29 cellular contexts compared by ENCODE assay signal in the genomic region with DNA sequence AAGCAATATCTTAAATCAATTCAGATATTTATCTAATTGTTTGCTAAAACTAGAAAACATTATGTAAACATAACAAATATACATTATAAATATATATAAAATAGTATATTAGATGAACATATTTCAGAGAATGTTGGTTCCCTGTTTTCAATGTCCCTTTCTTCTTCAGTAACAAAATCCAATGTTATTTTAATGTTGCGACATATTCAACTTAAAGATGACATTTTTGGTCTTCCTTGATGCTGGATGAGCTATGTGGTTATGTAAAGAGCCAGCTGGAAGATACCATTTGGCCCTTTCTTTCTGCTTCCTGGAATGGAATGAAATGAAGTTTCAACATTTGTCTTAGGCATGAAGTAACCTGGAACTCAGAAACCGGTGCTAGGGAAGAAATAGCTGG.
"Had no signal": no experiment of that assay in that cellular context is flagged by ENCODE, and none has a peak within 500 bp of the region (broad histone marks: within the 10 kb centered on the region; RNA-seq: fewer than 3 reads in every experiment).

No MANE protein-coding gene starts in this region.

- H3K4me2 ChIP-seq: neural progenitor cell, smooth muscle cell had no signal

- DNase-seq: naive thymus-derived CD8-positive, alpha-beta T cell; occipital lobe; ovary; psoas muscle; right cardiac atrium; spleen; stimulated activated CD4-positive, alpha-beta T cell treated with anti-CD3 and anti-CD28 coated beads, Interleukin-12 subunit alpha, Interleukin-12 subunit beta, amount 100 ng/mL, for 4 hours; stimulated activated CD4-positive, alpha-beta T cell treated with anti-CD3 and anti-CD28 coated beads, Interleukin-1b, Interleukin-23, amount 100 ng/mL, for 48 hours; stimulated activated CD4-positive, alpha-beta T cell treated with anti-CD3 and anti-CD28 coated beads, Interleukin-4, amount 100 ng/mL, for 1 hour; stimulated activated CD4-positive, alpha-beta T cell treated with anti-CD3 and anti-CD28 coated beads, Interleukin-4, amount 100 ng/mL, for 4 hours; stimulated activated CD8-positive, alpha-beta memory T cell treated with anti-CD3 and anti-CD28 coated beads, Interleukin-4, amount 100 ng/mL, for 48 hours; stimulated activated naive CD4-positive, alpha-beta T cell treated with Interleukin-2 at 50 U/mL for 16 hours; stomach; thyroid gland; trophoblast cell; upper lobe of left lung had no signal

- H3K4me1 Mint-ChIP-seq: naive thymus-derived CD8-positive, alpha-beta T cell; stimulated activated memory B cell treated with anti-CD40 and anti-IgM and Interleukin-4, amounts not matched to agents 10 μg/mL and 1 μg/mL and 100 μg/mL, for 72 hours had no signal

- H3K4me3 Mint-ChIP-seq: naive thymus-derived CD8-positive, alpha-beta T cell; natural killer cell treated with Interleukin-12 subunit alpha and Interleukin-12 subunit beta and Interleukin-15 and Interleukin-18, amount 100 ng/mL, for 72 hours; neural progenitor cell; stimulated activated memory B cell treated with anti-CD40 and anti-IgM and Interleukin-4, amounts not matched to agents 10 μg/mL and 1 μg/mL and 100 μg/mL, for 72 hours; stimulated activated naive CD8-positive, alpha-beta T cell treated with anti-CD3 and anti-CD28 coated beads, Interleukin-15, Interleukin-2, amounts not matched to agents 100 ng/mL and 50 ng/mL, for 24 hours had no signal

- H3K27ac Mint-ChIP-seq: naive thymus-derived CD8-positive, alpha-beta T cell; natural killer cell treated with Interleukin-12 subunit alpha and Interleukin-12 subunit beta and Interleukin-15 and Interleukin-18, amount 100 ng/mL, for 72 hours; neural progenitor cell; progenitor cell of endocrine pancreas; stimulated activated memory B cell treated with anti-CD40 and anti-IgM and Interleukin-4, amounts not matched to agents 10 μg/mL and 1 μg/mL and 100 μg/mL, for 72 hours; stimulated activated naive CD8-positive, alpha-beta T cell treated with anti-CD3 and anti-CD28 coated beads, Interleukin-15, Interleukin-2, amounts not matched to agents 100 ng/mL and 50 ng/mL, for 24 hours had no signal

- H3K4me1 ChIP-seq: parathyroid adenoma, psoas muscle, spleen, stomach, thyroid gland, tibial nerve, upper lobe of left lung, vagina had no signal

- H3K9ac ChIP-seq: neural progenitor cell, parathyroid adenoma had no signal

- ATAC-seq: naive thymus-derived CD8-positive, alpha-beta T cell; natural killer cell treated with Interleukin-12 subunit alpha and Interleukin-12 subunit beta and Interleukin-15 and Interleukin-18, amount 100 ng/mL, for 72 hours; psoas muscle; right cardiac atrium; sciatic nerve; stimulated activated memory B cell treated with anti-CD40 and anti-IgM and Interleukin-4, amounts not matched to agents 10 μg/mL and 1 μg/mL and 100 μg/mL, for 72 hours had no signal

- FAIRE-seq: urothelium cell line had no signal

- H3K27me3 ChIP-seq: neural progenitor cell, ovary, spleen, stomach, thyroid gland, tibial nerve, upper lobe of left lung, vagina had no signal

- H3K36me3 Mint-ChIP-seq: naive thymus-derived CD8-positive, alpha-beta T cell; natural killer cell treated with Interleukin-12 subunit alpha and Interleukin-12 subunit beta and Interleukin-15 and Interleukin-18, amount 100 ng/mL, for 72 hours; neural progenitor cell; stimulated activated memory B cell treated with anti-CD40 and anti-IgM and Interleukin-4, amounts not matched to agents 10 μg/mL and 1 μg/mL and 100 μg/mL, for 72 hours had no signal

- H2AFZ ChIP-seq: neural progenitor cell, parathyroid adenoma had no signal

- H3K27ac ChIP-seq: neural progenitor cell, ovary, parathyroid adenoma, psoas muscle, skin epidermis, spleen, stomach, thoracic aorta, thyroid gland, tibial nerve, upper lobe of left lung, vagina had no signal

- H3K4me3 ChIP-seq: neural progenitor cell, ovary, psoas muscle, skin epidermis, smooth muscle cell, spleen, stomach, thoracic aorta, thyroid gland, tibial nerve, upper lobe of left lung, vagina had no signal

- H3K36me3 ChIP-seq: neural progenitor cell, ovary, spleen, stomach, thoracic aorta, thyroid gland, tibial nerve, upper lobe of left lung, vagina had no signal

- H3K27me3 Mint-ChIP-seq: naive thymus-derived CD8-positive, alpha-beta T cell; natural killer cell treated with Interleukin-12 subunit alpha and Interleukin-12 subunit beta and Interleukin-15 and Interleukin-18, amount 100 ng/mL, for 72 hours; progenitor cell of endocrine pancreas; stimulated activated memory B cell treated with anti-CD40 and anti-IgM and Interleukin-4, amounts not matched to agents 10 μg/mL and 1 μg/mL and 100 μg/mL, for 72 hours; stimulated activated naive CD8-positive, alpha-beta T cell treated with anti-CD3 and anti-CD28 coated beads, Interleukin-15, Interleukin-2, amounts not matched to agents 100 ng/mL and 50 ng/mL, for 24 hours had no signal

- H3K9me3 ChIP-seq: ovary, psoas muscle, stomach, thoracic aorta, thyroid gland, tibial nerve, upper lobe of left lung, vagina had no signal
